In the genomic region with DNA sequence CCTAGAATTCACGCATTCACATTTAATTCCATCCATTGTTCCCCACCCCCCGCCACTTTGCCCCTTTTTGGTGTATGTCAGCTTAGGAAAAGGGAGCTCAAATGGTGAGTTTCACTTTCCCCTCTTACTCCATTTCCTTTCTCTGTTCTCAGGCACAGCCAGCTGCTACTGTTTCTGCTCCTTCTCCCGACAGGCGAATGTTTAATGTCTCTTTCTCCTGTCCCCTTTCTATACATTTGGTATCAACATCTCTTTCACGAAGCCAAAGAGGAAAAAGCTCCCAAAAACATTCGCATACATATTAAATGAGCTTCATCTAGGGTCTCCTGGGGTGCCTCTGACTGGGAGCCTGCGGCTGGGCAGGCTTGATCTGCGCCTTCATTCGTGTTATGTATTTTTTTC, we compare ENCODE assay signal across 10 cellular contexts.
A peak's percentile ranks its signal among the peaks of the same experiment; 100 is the strongest.
DNase-seq lines count a peak whose midpoint lies in the region; ATAC-seq and TF ChIP-seq lines count a peak whose summit lies in the region.
"Had no signal": no experiment of that assay in that cellular context is flagged by ENCODE, and none has a peak within 500 bp of the region (broad histone marks: within the 10 kb centered on the region; RNA-seq: fewer than 3 reads in every experiment).

No MANE protein-coding gene starts in this region.

- WGBS in ovary, 3 donors: 23 to 40% (median 39%) methylated on average over 9 of the region's 9 CpGs

- no peak for TF ChIP-seq POLR2A in ovary (IDR thresholded peaks at IDR 0.05)

- intact Hi-C loops in ovary (cut with DNase I): no loop called here

- DNase-seq in AG20443 (ENCODE audit: low spot score) (peak; percentile 13), NCI-H69 (lab: John Stamatoyannopoulos, UW) (peak; percentile 2), fibroblast of the aortic adventitia (ENCODE audit: low read depth) (peak; percentile 20), ovary (no peak), cerebellum (ENCODE audit: low spot score) (no peak), T-helper 2 cell (no peak)
- DNase-seq: DMS 273 treated with DMSO at 0.1 percent for 48 hours, NCI-H187 treated with DMSO at 0.1 percent for 48 hours had no signal

- H3K27ac ChIP-seq in ovary: no peak overlapping the region

- H3K9me3 ChIP-seq in ovary: no peaks in the 10 kb centered on the region

- TF ChIP-seq CTCF in fibroblast of the aortic adventitia (IDR thresholded peaks at IDR 0.05; ENCODE audit: insufficient read depth, low read length): no peak
- TF ChIP-seq CTCF in ovary (IDR thresholded peaks at IDR 0.05): no peak

- peak overlapping the region; percentile 57 for H3K4me3 ChIP-seq in fibroblast of the aortic adventitia (ENCODE audit: low read depth, low read length)
- peak overlapping the region; percentile 18 for H3K4me3 ChIP-seq in ovary

- ATAC-seq in HG03457 (IDR thresholded peaks at IDR 0.05; ENCODE audit: unreplicated experiment) (no peak), HG03280 (IDR thresholded peaks at IDR 0.05; ENCODE audit: unreplicated experiment) (no peak)

- no peaks in the 10 kb centered on the region for H3K27me3 ChIP-seq in ovary

- no peaks in the 10 kb centered on the region for H3K4me1 ChIP-seq in ovary (ENCODE audit: insufficient read depth)

- TF ChIP-seq EP300 in ovary (IDR thresholded peaks at IDR 0.05): no peak

- H3K36me3 ChIP-seq in ovary: no peaks in the 10 kb centered on the region

Comparison
In these comparisons a context has a peak if more than half of its experiments do, and no peak if none do; other contexts are left out.
1. DNase-seq: peak in AG20443 (single experiment), NCI-H69 (single experiment) and fibroblast of the aortic adventitia (single experiment); none in ovary (0 of 5), cerebellum (single experiment) and T-helper 2 cell (0 of 5).